In the genomic region with DNA sequence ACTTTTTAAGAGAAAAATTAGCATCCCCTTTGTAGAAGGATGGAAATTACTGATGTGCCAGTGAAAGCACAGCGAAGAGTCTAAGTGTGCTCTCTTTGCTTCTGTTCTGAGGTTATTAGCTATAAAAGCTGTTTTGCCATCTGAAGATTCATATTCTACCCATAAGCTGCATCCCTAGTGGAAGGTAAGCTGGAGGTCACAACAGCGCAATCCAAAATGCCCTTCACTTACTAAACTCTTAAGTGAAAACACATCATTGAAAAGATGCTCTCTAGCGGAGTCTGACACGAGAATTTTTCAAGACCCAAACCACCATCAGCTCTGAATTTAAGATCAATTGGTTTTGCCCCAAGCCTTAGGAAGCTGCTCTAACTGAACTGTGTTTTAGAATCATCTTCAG, we compare ENCODE assay signal across 1 cellular context.
TF ChIP-seq lines count a peak whose summit lies in the region.

No MANE protein-coding gene starts in this region.

TF ChIP-seq in K562, 482 proteins besides CTCF, POLR2A, EP300 and RAD21 (continued from another document):
- TF ChIP-seq, protein P1, sequence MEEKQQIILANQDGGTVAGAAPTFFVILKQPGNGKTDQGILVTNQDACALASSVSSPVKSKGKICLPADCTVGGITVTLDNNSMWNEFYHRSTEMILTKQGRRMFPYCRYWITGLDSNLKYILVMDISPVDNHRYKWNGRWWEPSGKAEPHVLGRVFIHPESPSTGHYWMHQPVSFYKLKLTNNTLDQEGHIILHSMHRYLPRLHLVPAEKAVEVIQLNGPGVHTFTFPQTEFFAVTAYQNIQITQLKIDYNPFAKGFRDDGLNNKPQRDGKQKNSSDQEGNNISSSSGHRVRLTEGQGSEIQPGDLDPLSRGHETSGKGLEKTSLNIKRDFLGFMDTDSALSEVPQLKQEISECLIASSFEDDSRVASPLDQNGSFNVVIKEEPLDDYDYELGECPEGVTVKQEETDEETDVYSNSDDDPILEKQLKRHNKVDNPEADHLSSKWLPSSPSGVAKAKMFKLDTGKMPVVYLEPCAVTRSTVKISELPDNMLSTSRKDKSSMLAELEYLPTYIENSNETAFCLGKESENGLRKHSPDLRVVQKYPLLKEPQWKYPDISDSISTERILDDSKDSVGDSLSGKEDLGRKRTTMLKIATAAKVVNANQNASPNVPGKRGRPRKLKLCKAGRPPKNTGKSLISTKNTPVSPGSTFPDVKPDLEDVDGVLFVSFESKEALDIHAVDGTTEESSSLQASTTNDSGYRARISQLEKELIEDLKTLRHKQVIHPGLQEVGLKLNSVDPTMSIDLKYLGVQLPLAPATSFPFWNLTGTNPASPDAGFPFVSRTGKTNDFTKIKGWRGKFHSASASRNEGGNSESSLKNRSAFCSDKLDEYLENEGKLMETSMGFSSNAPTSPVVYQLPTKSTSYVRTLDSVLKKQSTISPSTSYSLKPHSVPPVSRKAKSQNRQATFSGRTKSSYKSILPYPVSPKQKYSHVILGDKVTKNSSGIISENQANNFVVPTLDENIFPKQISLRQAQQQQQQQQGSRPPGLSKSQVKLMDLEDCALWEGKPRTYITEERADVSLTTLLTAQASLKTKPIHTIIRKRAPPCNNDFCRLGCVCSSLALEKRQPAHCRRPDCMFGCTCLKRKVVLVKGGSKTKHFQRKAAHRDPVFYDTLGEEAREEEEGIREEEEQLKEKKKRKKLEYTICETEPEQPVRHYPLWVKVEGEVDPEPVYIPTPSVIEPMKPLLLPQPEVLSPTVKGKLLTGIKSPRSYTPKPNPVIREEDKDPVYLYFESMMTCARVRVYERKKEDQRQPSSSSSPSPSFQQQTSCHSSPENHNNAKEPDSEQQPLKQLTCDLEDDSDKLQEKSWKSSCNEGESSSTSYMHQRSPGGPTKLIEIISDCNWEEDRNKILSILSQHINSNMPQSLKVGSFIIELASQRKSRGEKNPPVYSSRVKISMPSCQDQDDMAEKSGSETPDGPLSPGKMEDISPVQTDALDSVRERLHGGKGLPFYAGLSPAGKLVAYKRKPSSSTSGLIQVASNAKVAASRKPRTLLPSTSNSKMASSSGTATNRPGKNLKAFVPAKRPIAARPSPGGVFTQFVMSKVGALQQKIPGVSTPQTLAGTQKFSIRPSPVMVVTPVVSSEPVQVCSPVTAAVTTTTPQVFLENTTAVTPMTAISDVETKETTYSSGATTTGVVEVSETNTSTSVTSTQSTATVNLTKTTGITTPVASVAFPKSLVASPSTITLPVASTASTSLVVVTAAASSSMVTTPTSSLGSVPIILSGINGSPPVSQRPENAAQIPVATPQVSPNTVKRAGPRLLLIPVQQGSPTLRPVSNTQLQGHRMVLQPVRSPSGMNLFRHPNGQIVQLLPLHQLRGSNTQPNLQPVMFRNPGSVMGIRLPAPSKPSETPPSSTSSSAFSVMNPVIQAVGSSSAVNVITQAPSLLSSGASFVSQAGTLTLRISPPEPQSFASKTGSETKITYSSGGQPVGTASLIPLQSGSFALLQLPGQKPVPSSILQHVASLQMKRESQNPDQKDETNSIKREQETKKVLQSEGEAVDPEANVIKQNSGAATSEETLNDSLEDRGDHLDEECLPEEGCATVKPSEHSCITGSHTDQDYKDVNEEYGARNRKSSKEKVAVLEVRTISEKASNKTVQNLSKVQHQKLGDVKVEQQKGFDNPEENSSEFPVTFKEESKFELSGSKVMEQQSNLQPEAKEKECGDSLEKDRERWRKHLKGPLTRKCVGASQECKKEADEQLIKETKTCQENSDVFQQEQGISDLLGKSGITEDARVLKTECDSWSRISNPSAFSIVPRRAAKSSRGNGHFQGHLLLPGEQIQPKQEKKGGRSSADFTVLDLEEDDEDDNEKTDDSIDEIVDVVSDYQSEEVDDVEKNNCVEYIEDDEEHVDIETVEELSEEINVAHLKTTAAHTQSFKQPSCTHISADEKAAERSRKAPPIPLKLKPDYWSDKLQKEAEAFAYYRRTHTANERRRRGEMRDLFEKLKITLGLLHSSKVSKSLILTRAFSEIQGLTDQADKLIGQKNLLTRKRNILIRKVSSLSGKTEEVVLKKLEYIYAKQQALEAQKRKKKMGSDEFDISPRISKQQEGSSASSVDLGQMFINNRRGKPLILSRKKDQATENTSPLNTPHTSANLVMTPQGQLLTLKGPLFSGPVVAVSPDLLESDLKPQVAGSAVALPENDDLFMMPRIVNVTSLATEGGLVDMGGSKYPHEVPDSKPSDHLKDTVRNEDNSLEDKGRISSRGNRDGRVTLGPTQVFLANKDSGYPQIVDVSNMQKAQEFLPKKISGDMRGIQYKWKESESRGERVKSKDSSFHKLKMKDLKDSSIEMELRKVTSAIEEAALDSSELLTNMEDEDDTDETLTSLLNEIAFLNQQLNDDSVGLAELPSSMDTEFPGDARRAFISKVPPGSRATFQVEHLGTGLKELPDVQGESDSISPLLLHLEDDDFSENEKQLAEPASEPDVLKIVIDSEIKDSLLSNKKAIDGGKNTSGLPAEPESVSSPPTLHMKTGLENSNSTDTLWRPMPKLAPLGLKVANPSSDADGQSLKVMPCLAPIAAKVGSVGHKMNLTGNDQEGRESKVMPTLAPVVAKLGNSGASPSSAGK (IDR thresholded peaks at IDR 0.05), result no peak
- TF ChIP-seq, protein P2, sequence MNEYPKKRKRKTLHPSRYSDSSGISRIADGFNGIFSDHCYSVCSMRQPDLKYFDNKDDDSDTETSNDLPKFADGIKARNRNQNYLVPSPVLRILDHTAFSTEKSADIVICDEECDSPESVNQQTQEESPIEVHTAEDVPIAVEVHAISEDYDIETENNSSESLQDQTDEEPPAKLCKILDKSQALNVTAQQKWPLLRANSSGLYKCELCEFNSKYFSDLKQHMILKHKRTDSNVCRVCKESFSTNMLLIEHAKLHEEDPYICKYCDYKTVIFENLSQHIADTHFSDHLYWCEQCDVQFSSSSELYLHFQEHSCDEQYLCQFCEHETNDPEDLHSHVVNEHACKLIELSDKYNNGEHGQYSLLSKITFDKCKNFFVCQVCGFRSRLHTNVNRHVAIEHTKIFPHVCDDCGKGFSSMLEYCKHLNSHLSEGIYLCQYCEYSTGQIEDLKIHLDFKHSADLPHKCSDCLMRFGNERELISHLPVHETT (CRISPR knock-in tag; conservative IDR thresholded peaks at IDR 0.05 in 1 of 2, IDR thresholded peaks at IDR 0.05 in 1 of 2), result no peak
